Comparison of ENCODE assay signal across 1 cellular context in genomic region chr11:81002374-81002773, GRCh38.
TF ChIP-seq lines count a peak whose summit lies in the region.

No MANE protein-coding gene starts in this region.

TF ChIP-seq in GM12878, 131 proteins besides CTCF, POLR2A, EP300 and RAD21 (continued from another document):
- TF ChIP-seq FOXM1 (IDR thresholded peaks at IDR 0.05; ENCODE audit: low read depth, low read length) (no peak), STAT3 (IDR thresholded peaks at IDR 0.05; ENCODE audit: low read depth, low read length) (no peak), TAF1 (IDR thresholded peaks at IDR 0.05; ENCODE audit: borderline replicate concordance, low read depth, low read length) (no peak), SMC3 (IDR thresholded peaks at IDR 0.05; ENCODE audit: borderline replicate concordance, low read length) (no peak), RELA (IDR thresholded peaks at IDR 0.05; ENCODE audit: borderline replicate concordance, partially characterized antibody) (no peak), EED (IDR thresholded peaks at IDR 0.05; ENCODE audit: low read depth) (no peak), SREBF2 (IDR thresholded peaks at IDR 0.05; ENCODE audit: low read length) (no peak), ZBTB11 (CRISPR knock-in tag; IDR thresholded peaks at IDR 0.05) (no peak), ZBED1 (IDR thresholded peaks at IDR 0.05; ENCODE audit: borderline replicate concordance) (no peak), TCF7 (IDR thresholded peaks at IDR 0.05; ENCODE audit: borderline replicate concordance) (no peak)
